In the genomic region with DNA sequence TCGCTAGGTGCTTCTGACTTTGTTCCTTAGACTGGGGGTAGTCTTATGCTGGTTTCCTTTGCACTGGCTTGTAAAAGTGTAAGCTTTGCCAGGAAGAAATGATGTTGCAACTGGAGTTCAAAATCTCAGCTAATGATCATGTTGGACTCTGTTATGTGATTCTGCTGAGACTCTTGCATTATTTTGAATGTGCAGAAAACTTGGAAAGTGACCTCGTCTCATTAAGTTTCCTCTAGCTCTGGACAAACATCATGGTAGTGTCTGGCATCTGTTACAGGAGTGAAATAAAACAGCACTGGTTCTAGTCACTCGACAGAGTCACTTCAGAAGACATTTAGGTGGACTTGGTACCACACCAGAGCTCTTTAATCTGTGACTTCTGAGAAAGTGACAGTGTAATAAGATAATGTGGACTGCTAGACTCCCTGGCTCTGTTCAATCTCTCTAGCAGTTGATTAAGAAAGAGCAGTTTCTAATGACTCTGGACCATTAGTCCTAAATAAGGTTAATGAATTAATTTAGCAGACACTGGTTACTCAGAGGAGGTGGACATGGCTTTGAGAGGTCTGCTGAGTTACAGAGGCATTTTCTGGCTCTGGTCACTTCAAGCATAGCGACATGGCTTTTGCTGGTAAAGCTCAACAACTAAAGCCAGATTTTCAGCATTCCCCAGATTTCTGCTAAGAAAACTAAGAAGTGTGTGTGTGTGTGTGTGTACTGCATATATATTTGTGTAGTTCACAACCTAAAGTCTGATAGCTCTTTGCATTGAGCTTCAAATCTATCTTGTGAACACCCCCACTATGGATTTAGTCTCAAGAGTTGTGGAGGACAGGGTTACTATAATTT, we compare ENCODE assay signal across 9 cellular contexts. TPM values are rescaled to one million over a fixed set of nuclear protein-coding genes. Genes with fewer than 3 reads are reported as not detected.
DNase-seq lines count a peak whose midpoint lies in the region; ATAC-seq and TF ChIP-seq lines count a peak whose summit lies in the region.
"Had no signal": no experiment of that assay in that cellular context is flagged by ENCODE, and none has a peak within 500 bp of the region (broad histone marks: within the 10 kb centered on the region; RNA-seq: fewer than 3 reads in every experiment).

No MANE protein-coding gene starts in this region.

- peak overlapping the region; percentile 76 for H3K27ac ChIP-seq in right cardiac atrium (ENCODE audit: low read length)
- peak overlapping the region; percentile 87 to 94 (median 93) for H3K27ac ChIP-seq in gastrocnemius medialis

- H3K4me3 ChIP-seq in GM08714 (ENCODE audit: low read length), result peak overlapping the region; percentile 31; the same call in 1 of the 2 replicates
- peak overlapping the region; percentile 94 for H3K4me3 ChIP-seq in right cardiac atrium (ENCODE audit: low read length)
- H3K4me3 ChIP-seq in gastrocnemius medialis, result peak overlapping the region; percentile 82 to 98 (median 91)

- intact Hi-C loops in right cardiac atrium (cut with DNase I), result loop anchor here (5.0 to 10.0 kb wide), 8 partner anchors 132 to 1305 kb away; no protein-coding TSS in a partner anchor
- intact Hi-C loops in gastrocnemius medialis (cut with DNase I; ENCODE audit: low total_unique reads), result loop anchor here (2.0 to 10.0 kb wide), 4 partner anchors 130 to 1306 kb away; a partner anchor contains a TSS

- in situ Hi-C loops in gastrocnemius medialis (cut with MboI; ENCODE audit: low sequenced_read_pairs in 4 of 4), result loop anchor here in 1 of 4 donors (10.0 kb wide), 1 partner anchor 138 kb away; no protein-coding TSS in a partner anchor

- H3K27me3 ChIP-seq in right cardiac atrium (ENCODE audit: control insufficient read depth, insufficient read depth), result no peaks in the 10 kb centered on the region
- no peaks in the 10 kb centered on the region for H3K27me3 ChIP-seq in gastrocnemius medialis

- H3K9me3 ChIP-seq in right cardiac atrium (ENCODE audit: control insufficient read depth, low read length) (no peaks in the 10 kb centered on the region), gastrocnemius medialis (no peaks in the 10 kb centered on the region)

- no peak for ATAC-seq in right cardiac atrium
- ATAC-seq in gastrocnemius medialis, result no peak
- no peak for ATAC-seq in HG02981 (IDR thresholded peaks at IDR 0.05; ENCODE audit: unreplicated experiment)

- no peaks in the 10 kb centered on the region for H3K36me3 ChIP-seq in gastrocnemius medialis

- peaks cover 2% of the 10 kb centered on the region for H3K4me1 ChIP-seq in right cardiac atrium (ENCODE audit: control insufficient read depth, insufficient read depth, low read length)
- H3K4me1 ChIP-seq in gastrocnemius medialis, result peaks cover 51 to 59% of the 10 kb centered on the region in 2 donors

- TF ChIP-seq CTCF in gastrocnemius medialis (IDR thresholded peaks at IDR 0.05 in 4 of 5, conservative IDR thresholded peaks at IDR 0.05 in 1 of 5), result no peak

- TF ChIP-seq POLR2A in gastrocnemius medialis (IDR thresholded peaks at IDR 0.05) (no peak), erythroblast (IDR thresholded peaks at IDR 0.05; ENCODE audit: low read length) (no peak)

- WGBS in right cardiac atrium, result 9% methylated on average over 4 of the region's 4 CpGs

- DNase-seq in amniotic epithelial cell (ENCODE audit: low read depth) (peak; percentile 31), right cardiac atrium (no peak), gastrocnemius medialis (no peak), erythroblast (lab: John Stamatoyannopoulos, UW) (no peak), T-helper 2 cell (no peak), HUDEP-2 (lab: John Stamatoyannopoulos, UW; ENCODE audit: unreplicated experiment in 76 of 76) (no peak)
- DNase-seq: NCI-H2171 had no signal

RNA-seq across cellular contexts. Expression of a gene that starts 2.1 kb away (rescaled TPM):
- total RNA-seq in right cardiac atrium (10 to 100 TPM; 92.2 to 98.8 (median 94.3) TPM), gastrocnemius medialis (10 to 100 TPM; 20.4 to 29.0 (median 22.1) TPM)
- polyA plus RNA-seq in right cardiac atrium, result 37.7 TPM

Comparison
In these comparisons a context has a peak if more than half of its experiments do, and no peak if none do; other contexts are left out.
1. H3K4me3 ChIP-seq: peak in every context shown above with its lines; median percentile 94 in right cardiac atrium; 91 in gastrocnemius medialis; 31 in GM08714.